In genomic region chr2:91442906-91443729, GRCh38 we compare ENCODE assay signal across 8 cellular contexts.
DNase-seq lines count a peak whose midpoint lies in the region; ATAC-seq, FAIRE-seq and TF ChIP-seq lines count a peak whose summit lies in the region.
"Not testable (repeated sequence)": the region's sequence is repeated elsewhere in the genome, so short reads cannot be mapped to it uniquely, and the experiment has no call there.

No MANE protein-coding gene starts in this region.

- 10 to 18% (median 13%) methylated on average over 50 to 53 of the region's 69 CpGs for WGBS in heart left ventricle, 4 donors
- WGBS in HepG2 (ENCODE audit: low lambda C conversion rate) = 49% methylated on average over 55 of the region's 69 CpGs
- WGBS in transverse colon (ENCODE audit: low coverage in 1 of 2), 2 donors = 21 to 39% methylated on average over 26 to 49 of the region's 69 CpGs

- not testable (repeated sequence) for H3K79me2 ChIP-seq in HepG2 (ENCODE audit: insufficient read depth, low read length)

- TF ChIP-seq RAD21 in HepG2 (CRISPR knock-in tag; IDR thresholded peaks at IDR 0.05) = not testable (repeated sequence)

- in situ Hi-C loops in HepG2 (cut with HindIII; ENCODE audit: extremely low pct_ligation_motif_present, low pct_unique_long_range_greater_than_20kb); transverse colon (cut with MboI; ENCODE audit: low pct_ligation_motif_present in 1 of 4, low pct_unique_long_range_greater_than_20kb in 1 of 4, low sequenced_read_pairs in 3 of 4): not testable (repeated sequence)

- H3K9ac ChIP-seq in HepG2 (ENCODE audit: insufficient read depth, low read depth, low read length) = not testable (repeated sequence)

- not testable (repeated sequence) for DNase-seq in AG09309 (ENCODE audit: low read depth); HepG2 (ENCODE audit: low spot score); transverse colon
- peak; percentile 3 for DNase-seq in HuH-7 (ENCODE audit: low spot score)
- peak; percentile 14 for DNase-seq in activated CD8-positive, alpha-beta memory T cell treated with anti-CD3 and anti-CD28 coated beads, Interleukin-2, amount 50 U/mL, for 4 hours
- peak; percentile 14 for DNase-seq in dedifferentiated amniotic fluid mesenchymal stem cell (ENCODE audit: extremely low spot score)
- DNase-seq in heart left ventricle = peak in 3 of 5 donors; percentile 20 to 56 (median 21)
- DNase-seq in retina = peak; percentile 34

- TF ChIP-seq EP300 in HepG2 (IDR thresholded peaks at IDR 0.05; ENCODE audit: low read depth in 2 of 2, low read length in 2 of 2); HepG2 (CRISPR knock-in tag; IDR thresholded peaks at IDR 0.05; ENCODE audit: borderline replicate concordance); transverse colon (IDR thresholded peaks at IDR 0.05; ENCODE audit: low read depth): not testable (repeated sequence)

- H3K27me3 ChIP-seq in heart left ventricle (peaks cover 15 to 42% (median 31%) of the 10 kb centered on the region in 9 donors), HepG2 (ENCODE audit: control insufficient read depth in 1 of 2, insufficient read depth in 2 of 2, low read length in 2 of 2) (peaks cover 6 to 17% of the 10 kb centered on the region in 2 experiments; a peak in 3 of 5 replicates), transverse colon (peaks cover 46% of the 10 kb centered on the region)

- H3K27ac ChIP-seq in heart left ventricle; HepG2 (ENCODE audit: extremely low read length, insufficient read depth, low read length); transverse colon: not testable (repeated sequence)

- not testable (repeated sequence) for TF ChIP-seq CTCF in AG09309 (IDR thresholded peaks at IDR 0.05; ENCODE audit: control insufficient read depth, insufficient read depth, low read depth, low read length, missing control alignments); heart left ventricle (IDR thresholded peaks at IDR 0.05); HepG2 (CRISPR knock-in tag; IDR thresholded peaks at IDR 0.05); transverse colon (IDR thresholded peaks at IDR 0.05)

- not testable (repeated sequence) for BruUV-seq in HepG2 (replicated peaks; lab: Mats Ljungman, UMichigan)

- H2AFZ ChIP-seq in HepG2 (ENCODE audit: low read length) = not testable (repeated sequence)

- H4K20me1 ChIP-seq in HepG2 (ENCODE audit: insufficient read depth, low read length) = not testable (repeated sequence)

- ATAC-seq in heart left ventricle = peak in 2 of 4 donors; percentile 45 to 50
- peak; percentile 87 for ATAC-seq in HepG2

- not testable (repeated sequence) for H3K36me3 ChIP-seq in heart left ventricle; HepG2 (replicated peaks in 1 of 2; ENCODE audit: control insufficient read depth in 1 of 2, insufficient read depth in 2 of 2, low read length in 2 of 2); transverse colon

- intact Hi-C loops in heart left ventricle (cut with DNase I); HepG2 (cut with micrococcal nuclease; ENCODE audit: unreplicated experiment); transverse colon (cut with DNase I; ENCODE audit: low total_unique reads): not testable (repeated sequence)

- H3K4me3 ChIP-seq in AG09309 (ENCODE audit: control insufficient read depth, low read depth, low read length) (peak overlapping the region; percentile 38), heart left ventricle (peak overlapping the region; percentile 7 to 46 (median 36)), HepG2 (replicated peaks in 1 of 3; ENCODE audit: insufficient read depth in 1 of 3, low read depth in 2 of 3, low read length in 3 of 3) (peak overlapping the region; percentile 46 to 61 (median 60); a peak in 4 of 6 replicates), transverse colon (peak overlapping the region in 3 of 4 donors; percentile 5 to 48 (median 18))

- CTCF ChIA-PET in HepG2 (lab: Yijun Ruan, JAX; ENCODE audit: low intra/inter-chr PET ratio, low total read pairs) = not testable (repeated sequence)

- H3K4me2 ChIP-seq in HepG2 (ENCODE audit: low read depth, low read length) = peak overlapping the region; percentile 61; the same call in 1 of the 2 replicates

- TF ChIP-seq POLR2A in heart left ventricle (IDR thresholded peaks at IDR 0.05); HepG2 (IDR thresholded peaks at IDR 0.05; ENCODE audit: insufficient read depth in 1 of 2, low read depth in 2 of 2, low read length in 2 of 2); transverse colon (IDR thresholded peaks at IDR 0.05): not testable (repeated sequence)

- not testable (repeated sequence) for FAIRE-seq in HepG2 (lab: Jason Lieb, UNC)

- POLR2A ChIA-PET in HepG2 (lab: Yijun Ruan, JAX) = not testable (repeated sequence)

- not testable (repeated sequence) for H3K9me3 ChIP-seq in heart left ventricle; HepG2 (ENCODE audit: low read length); transverse colon

- H3K4me1 ChIP-seq in heart left ventricle = peaks cover 0 to 14% (median 6%) of the 10 kb centered on the region in 12 donors
- not testable (repeated sequence) for H3K4me1 ChIP-seq in HepG2 (ENCODE audit: insufficient read depth, low read length)
- peaks cover 6 to 14% (median 13%) of the 10 kb centered on the region in 4 donors for H3K4me1 ChIP-seq in transverse colon
